In the genomic region with DNA sequence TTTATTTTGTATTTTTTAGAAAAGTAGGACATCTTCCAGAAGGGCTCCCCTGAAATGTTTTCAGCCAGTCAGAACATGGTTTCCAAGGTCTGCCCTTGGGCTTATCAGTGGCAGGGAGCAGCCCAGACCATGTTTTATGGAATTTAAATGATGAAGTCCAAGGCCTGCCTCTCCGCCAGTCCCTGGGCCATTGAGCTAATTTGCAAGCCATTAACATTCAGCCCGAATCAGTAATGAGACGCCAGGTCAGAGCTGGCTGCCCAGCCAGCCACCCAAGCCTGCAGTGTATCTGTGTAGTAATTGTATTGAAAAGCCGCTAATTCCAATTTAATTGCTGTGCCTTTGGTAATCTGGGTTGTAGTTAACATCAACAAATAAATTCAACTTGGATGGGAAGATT, we compare ENCODE assay signal across 18 cellular contexts.
"Had no signal": no experiment of that assay in that cellular context is flagged by ENCODE, and none has a peak within 500 bp of the region (broad histone marks: within the 10 kb centered on the region; RNA-seq: fewer than 3 reads in every experiment).

No MANE protein-coding gene starts in this region.

- H3K27me3 ChIP-seq: colonic mucosa, foreskin keratinocyte, ovary, tibial nerve had no signal

- H3K4me3 ChIP-seq: colonic mucosa, heart right ventricle, left ventricle myocardium inferior, ovary, skin epidermis, tibial nerve had no signal

- ATAC-seq: activated T-cell treated with anti-CD3 and anti-CD28 coated beads, Interleukin-2, amount 50 U/mL, for 4 hours; foreskin keratinocyte; heart right ventricle; stimulated activated effector memory CD8-positive, alpha-beta T cell treated with anti-CD3 and anti-CD28 coated beads, Interleukin-12 subunit alpha, Interleukin-12 subunit beta, amount 100 ng/mL, for 72 hours had no signal

- H3K27ac ChIP-seq: colonic mucosa, foreskin keratinocyte, heart right ventricle, left ventricle myocardium inferior, ovary, skin epidermis, tibial nerve had no signal

- H3K36me3 Mint-ChIP-seq: activated CD4-positive, alpha-beta memory T cell treated with anti-CD3 and anti-CD28 coated beads for 36 hours; activated naive CD8-positive, alpha-beta T cell treated with anti-CD3 and anti-CD28 coated beads for 36 hours; stimulated activated effector memory CD8-positive, alpha-beta T cell treated with anti-CD3 and anti-CD28 coated beads, Interleukin-12 subunit alpha, Interleukin-12 subunit beta, amount 100 ng/mL, for 72 hours had no signal

- H3K4me1 ChIP-seq: colonic mucosa, foreskin keratinocyte, heart right ventricle, left ventricle myocardium inferior, tibial nerve had no signal

- H3K36me3 ChIP-seq: colonic mucosa, heart right ventricle, left ventricle myocardium inferior, ovary, tibial nerve had no signal

- H3K9me3 ChIP-seq: colonic mucosa, heart right ventricle, left ventricle myocardium inferior, ovary, tibial nerve had no signal

- H3K9me3 Mint-ChIP-seq: activated CD4-positive, alpha-beta memory T cell treated with anti-CD3 and anti-CD28 coated beads for 36 hours; activated naive CD8-positive, alpha-beta T cell treated with anti-CD3 and anti-CD28 coated beads for 36 hours; activated T-cell treated with anti-CD3 and anti-CD28 coated beads, Interleukin-2, amount 50 U/mL, for 4 hours; stimulated activated effector memory CD8-positive, alpha-beta T cell treated with anti-CD3 and anti-CD28 coated beads, Interleukin-12 subunit alpha, Interleukin-12 subunit beta, amount 100 ng/mL, for 72 hours had no signal

- H3K27ac Mint-ChIP-seq: activated CD4-positive, alpha-beta memory T cell treated with anti-CD3 and anti-CD28 coated beads for 36 hours; activated naive CD8-positive, alpha-beta T cell treated with anti-CD3 and anti-CD28 coated beads for 36 hours; stimulated activated effector memory CD8-positive, alpha-beta T cell treated with anti-CD3 and anti-CD28 coated beads, Interleukin-12 subunit alpha, Interleukin-12 subunit beta, amount 100 ng/mL, for 72 hours had no signal

- H3K4me3 Mint-ChIP-seq: activated CD4-positive, alpha-beta memory T cell treated with anti-CD3 and anti-CD28 coated beads for 36 hours; activated naive CD8-positive, alpha-beta T cell treated with anti-CD3 and anti-CD28 coated beads for 36 hours; activated T-cell treated with anti-CD3 and anti-CD28 coated beads, Interleukin-2, amount 50 U/mL, for 4 hours; neural crest cell; stimulated activated effector memory CD8-positive, alpha-beta T cell treated with anti-CD3 and anti-CD28 coated beads, Interleukin-12 subunit alpha, Interleukin-12 subunit beta, amount 100 ng/mL, for 72 hours had no signal

- DNase-seq: activated CD4-positive, alpha-beta memory T cell treated with anti-CD3 and anti-CD28 coated beads for 36 hours; activated CD4-positive, alpha-beta T cell treated with anti-CD3 and anti-CD28 coated beads for 1 hour; activated effector memory CD4-positive, alpha-beta T cell treated with anti-CD3 and anti-CD28 coated beads, Interleukin-2, amount 50 U/mL, for 16 hours; activated naive CD8-positive, alpha-beta T cell treated with anti-CD3 and anti-CD28 coated beads for 36 hours; activated T-cell treated with anti-CD3 and anti-CD28 coated beads, Interleukin-2, amount 50 U/mL, for 4 hours; colonic mucosa; foreskin keratinocyte; heart right ventricle; islet precursor cell; left ventricle myocardium inferior; mesenchymal stem cell; ovary; retina; T-helper 9 cell had no signal
